Comparison of ENCODE assay signal across 21 cellular contexts in the genomic region with DNA sequence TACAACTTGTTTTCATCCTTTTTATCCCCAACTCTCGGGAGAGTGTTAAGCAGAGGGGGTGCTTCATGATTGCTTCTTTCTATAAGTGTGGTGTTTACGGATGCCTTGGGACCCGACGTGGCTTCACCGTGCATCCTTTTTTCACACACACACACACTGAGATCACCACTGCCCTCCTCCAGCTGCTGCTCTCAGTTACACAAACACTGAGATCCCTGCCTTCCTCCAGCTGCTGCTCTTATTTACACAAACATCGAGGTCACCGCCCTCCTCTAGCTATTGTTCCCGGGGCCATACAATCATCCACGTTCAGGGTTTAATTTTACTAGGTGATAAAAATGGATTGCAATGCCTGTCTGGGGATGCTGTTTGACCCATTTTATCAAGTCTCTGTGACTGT.
DNase-seq lines count a peak whose midpoint lies in the region; ATAC-seq and TF ChIP-seq lines count a peak whose summit lies in the region.
"Had no signal": no experiment of that assay in that cellular context is flagged by ENCODE, and none has a peak within 500 bp of the region (broad histone marks: within the 10 kb centered on the region; RNA-seq: fewer than 3 reads in every experiment).

No MANE protein-coding gene starts in this region.

- no peak overlapping the region for H3K4me3 ChIP-seq in neural progenitor cell
- no peak overlapping the region for H3K4me3 ChIP-seq in tibial artery
- H3K4me3 ChIP-seq: lower lobe of right lung, skin epidermis, thyroid gland had no signal

- no peak for DNase-seq in activated naive CD8-positive, alpha-beta T cell treated with anti-CD3 and anti-CD28 coated beads, Interleukin-2, amount 50 U/mL, for 24 hours
- no peak for DNase-seq in activated naive CD8-positive, alpha-beta T cell treated with anti-CD3 and anti-CD28 coated beads for 36 hours
- DNase-seq in NCI-H146 (lab: John Stamatoyannopoulos, UW) = peak; percentile 42
- peak; percentile 41 for DNase-seq in NCI-H774 (lab: John Stamatoyannopoulos, UW)
- DNase-seq in neural progenitor cell (ENCODE audit: low spot score) = no peak
- no peak for DNase-seq in cerebellar cortex (ENCODE audit: low spot score)
- no peak for DNase-seq in tibial artery
- no peak for DNase-seq in OCI-M2 (lab: John Stamatoyannopoulos, UW; ENCODE audit: unreplicated experiment)
- DNase-seq: activated naive CD4-positive, alpha-beta T cell treated with Interleukin-2 at 50 U/mL for 16 hours; activated T-cell treated with anti-CD3 and anti-CD28 coated beads, Interleukin-2, amount 50 U/mL, for 24 hours; GF-D8; kidney; lower lobe of right lung; NCI-H446; stimulated activated naive CD4-positive, alpha-beta T cell; thyroid gland had no signal

- H3K27ac ChIP-seq in neural progenitor cell = no peak overlapping the region
- no peak overlapping the region for H3K27ac ChIP-seq in tibial artery
- H3K27ac ChIP-seq: KMS-11, lower lobe of right lung, skin epidermis, thyroid gland had no signal

- H3K9me3 ChIP-seq in neural progenitor cell (ENCODE audit: low read depth) = no peaks in the 10 kb centered on the region
- no peaks in the 10 kb centered on the region for H3K9me3 ChIP-seq in tibial artery
- H3K9me3 ChIP-seq: lower lobe of right lung, thyroid gland had no signal

- H3K27me3 ChIP-seq in neural progenitor cell = no peaks in the 10 kb centered on the region
- H3K27me3 ChIP-seq in tibial artery = no peaks in the 10 kb centered on the region
- H3K27me3 ChIP-seq: thyroid gland had no signal

- no peaks in the 10 kb centered on the region for H3F3A ChIP-seq in neural progenitor cell (ENCODE audit: low read depth)

- no peaks in the 10 kb centered on the region for H3K9me3 Mint-ChIP-seq in activated naive CD8-positive, alpha-beta T cell treated with anti-CD3 and anti-CD28 coated beads, Interleukin-2, amount 50 U/mL, for 24 hours
- H3K9me3 Mint-ChIP-seq in activated naive CD8-positive, alpha-beta T cell treated with anti-CD3 and anti-CD28 coated beads for 36 hours = no peaks in the 10 kb centered on the region
- H3K9me3 Mint-ChIP-seq in neural progenitor cell = peaks cover 1% of the 10 kb centered on the region
- H3K9me3 Mint-ChIP-seq: activated T-cell treated with anti-CD3 and anti-CD28 coated beads, Interleukin-2, amount 50 U/mL, for 24 hours had no signal

- no peak overlapping the region for H3K4me3 Mint-ChIP-seq in activated naive CD8-positive, alpha-beta T cell treated with anti-CD3 and anti-CD28 coated beads, Interleukin-2, amount 50 U/mL, for 24 hours
- H3K4me3 Mint-ChIP-seq in activated naive CD8-positive, alpha-beta T cell treated with anti-CD3 and anti-CD28 coated beads for 36 hours = no peak overlapping the region
- no peak overlapping the region for H3K4me3 Mint-ChIP-seq in neural progenitor cell
- H3K4me3 Mint-ChIP-seq: activated T-cell treated with anti-CD3 and anti-CD28 coated beads, Interleukin-2, amount 50 U/mL, for 24 hours; CD14-positive monocyte had no signal

- H3K9ac ChIP-seq in neural progenitor cell = no peak overlapping the region
- H3K9ac ChIP-seq: KMS-11 had no signal

- intact Hi-C loops in tibial artery (cut with DNase I; ENCODE audit: low total_unique reads) = no loop called here

- no peaks in the 10 kb centered on the region for H3K36me3 ChIP-seq in neural progenitor cell
- H3K36me3 ChIP-seq in tibial artery = no peaks in the 10 kb centered on the region
- H3K36me3 ChIP-seq: lower lobe of right lung, thyroid gland had no signal

- H3K4me1 Mint-ChIP-seq in activated naive CD8-positive, alpha-beta T cell treated with anti-CD3 and anti-CD28 coated beads, Interleukin-2, amount 50 U/mL, for 24 hours = peaks cover 11% of the 10 kb centered on the region
- peaks cover 5% of the 10 kb centered on the region for H3K4me1 Mint-ChIP-seq in activated naive CD8-positive, alpha-beta T cell treated with anti-CD3 and anti-CD28 coated beads for 36 hours
- peaks cover 17% of the 10 kb centered on the region for H3K4me1 Mint-ChIP-seq in neural progenitor cell
- H3K4me1 Mint-ChIP-seq: CD14-positive monocyte had no signal

- peaks cover 9% of the 10 kb centered on the region for H3K4me1 ChIP-seq in neural progenitor cell
- H3K4me1 ChIP-seq in tibial artery = no peaks in the 10 kb centered on the region
- H3K4me1 ChIP-seq: lower lobe of right lung, thyroid gland had no signal

- H3K27me3 Mint-ChIP-seq in activated naive CD8-positive, alpha-beta T cell treated with anti-CD3 and anti-CD28 coated beads, Interleukin-2, amount 50 U/mL, for 24 hours = no peaks in the 10 kb centered on the region
- no peaks in the 10 kb centered on the region for H3K27me3 Mint-ChIP-seq in activated naive CD8-positive, alpha-beta T cell treated with anti-CD3 and anti-CD28 coated beads for 36 hours
- H3K27me3 Mint-ChIP-seq in neural progenitor cell (ENCODE audit: insufficient read depth, low read depth) = peaks cover 4% of the 10 kb centered on the region

- no peaks in the 10 kb centered on the region for H3K79me2 ChIP-seq in neural progenitor cell (ENCODE audit: low read depth)

- peak overlapping the region; percentile 57 for H2AFZ ChIP-seq in neural progenitor cell (replicated peaks)

- ATAC-seq in activated naive CD8-positive, alpha-beta T cell treated with anti-CD3 and anti-CD28 coated beads, Interleukin-2, amount 50 U/mL, for 24 hours = no peak
- ATAC-seq: activated CD4-positive, CD25-positive, alpha-beta regulatory T cell treated with anti-CD3 and anti-CD28 coated beads, Interleukin-2, amount 50 U/mL, for 24 hours; lower lobe of right lung; Right ventricle myocardium inferior had no signal

- peak overlapping the region; percentile 69 for H3K27ac Mint-ChIP-seq in activated naive CD8-positive, alpha-beta T cell treated with anti-CD3 and anti-CD28 coated beads, Interleukin-2, amount 50 U/mL, for 24 hours
- H3K27ac Mint-ChIP-seq in activated naive CD8-positive, alpha-beta T cell treated with anti-CD3 and anti-CD28 coated beads for 36 hours = no peak overlapping the region
- H3K27ac Mint-ChIP-seq in neural progenitor cell = no peak overlapping the region
- H3K27ac Mint-ChIP-seq: activated T-cell treated with anti-CD3 and anti-CD28 coated beads, Interleukin-2, amount 50 U/mL, for 24 hours; CD14-positive monocyte had no signal

- no peak for TF ChIP-seq CTCF in neural progenitor cell (IDR thresholded peaks at IDR 0.05)
- TF ChIP-seq CTCF in tibial artery (IDR thresholded peaks at IDR 0.05) = no peak

- H4K20me1 ChIP-seq in neural progenitor cell (ENCODE audit: low read depth) = no peaks in the 10 kb centered on the region

- H3K4me2 ChIP-seq in neural progenitor cell = peak overlapping the region; percentile 13
- H3K4me2 ChIP-seq: KMS-11 had no signal

- no peaks in the 10 kb centered on the region for H3K36me3 Mint-ChIP-seq in activated naive CD8-positive, alpha-beta T cell treated with anti-CD3 and anti-CD28 coated beads, Interleukin-2, amount 50 U/mL, for 24 hours (ENCODE audit: low read depth)
- peaks cover 1% of the 10 kb centered on the region for H3K36me3 Mint-ChIP-seq in activated naive CD8-positive, alpha-beta T cell treated with anti-CD3 and anti-CD28 coated beads for 36 hours
- H3K36me3 Mint-ChIP-seq in neural progenitor cell = no peaks in the 10 kb centered on the region
- H3K36me3 Mint-ChIP-seq: CD14-positive monocyte had no signal

Comparison
In these comparisons a context has a peak if more than half of its experiments do, and no peak if none do; other contexts are left out.
1. DNase-seq: peak in NCI-H146 (single experiment) and NCI-H774 (single experiment); none in activated naive CD8-positive, alpha-beta T cell treated with anti-CD3 and anti-CD28 coated beads, Interleukin-2, amount 50 U/mL, for 24 hours (single experiment), activated naive CD8-positive, alpha-beta T cell treated with anti-CD3 and anti-CD28 coated beads for 36 hours (single experiment), neural progenitor cell (single experiment), cerebellar cortex (single experiment), tibial artery (0 of 2) and OCI-M2 (single experiment).